In the genomic region with DNA sequence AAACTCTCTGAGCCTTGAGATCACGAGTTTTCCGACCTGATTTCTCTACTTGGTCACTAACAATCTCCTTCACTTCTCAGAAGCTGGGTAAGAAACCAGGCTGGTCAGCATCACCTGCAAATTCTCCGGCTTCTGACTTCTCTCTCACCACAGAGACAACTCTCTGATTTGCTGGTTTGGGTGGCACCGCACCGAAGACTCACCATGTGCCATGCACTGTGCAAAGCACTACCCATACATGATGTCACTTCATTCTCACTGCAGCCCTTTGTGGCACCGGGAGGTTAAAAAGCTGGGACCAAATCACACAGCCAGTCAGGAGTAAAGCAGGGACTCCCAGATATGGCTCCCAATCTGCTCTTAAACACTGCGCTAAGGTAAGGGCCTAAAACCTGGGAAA, we compare ENCODE assay signal across 8 cellular contexts. TPM values are rescaled to one million over a fixed set of nuclear protein-coding genes. Genes with fewer than 3 reads are reported as not detected.
DNase-seq lines count a peak whose midpoint lies in the region; ATAC-seq and FAIRE-seq lines count a peak whose summit lies in the region.

No MANE protein-coding gene starts in this region.

- H3K9me3 ChIP-seq in right cardiac atrium (ENCODE audit: control insufficient read depth, low read length) (peaks cover 2% of the 10 kb centered on the region), small intestine (ENCODE audit: control insufficient read depth, low read depth) (no peaks in the 10 kb centered on the region)

- no peaks in the 10 kb centered on the region for H3K27me3 ChIP-seq in right cardiac atrium (ENCODE audit: control insufficient read depth, insufficient read depth)
- no peaks in the 10 kb centered on the region for H3K27me3 ChIP-seq in small intestine (ENCODE audit: control insufficient read depth in 2 of 2, insufficient read depth in 2 of 2, low read length in 2 of 2)

- H3K9me3 Mint-ChIP-seq in activated CD4-positive, alpha-beta T cell treated with anti-CD3 and anti-CD28 coated beads, Interleukin-2, amount 10 ng/mL, durations not matched to agents 7 days and 5 days = peaks cover 7% of the 10 kb centered on the region
- H3K9me3 Mint-ChIP-seq in T-helper 2 cell treated with Interferon-gamma antibody and Interleukin-4, amounts not matched to agents 5 μg/mL and 100 μg/mL, for 36 hours = peaks cover 5% of the 10 kb centered on the region

- no peak for DNase-seq in activated CD4-positive, alpha-beta T cell treated with anti-CD3 and anti-CD28 coated beads, Interleukin-2, amount 10 ng/mL, durations not matched to agents 7 days and 5 days
- no peak for DNase-seq in activated CD4-positive, alpha-beta T cell treated with anti-CD3 and anti-CD28 coated beads for 1 hour
- no peak for DNase-seq in T-helper 2 cell treated with Interferon-gamma antibody and Interleukin-4, amounts not matched to agents 5 μg/mL and 100 μg/mL, for 36 hours (ENCODE audit: low spot score)
- DNase-seq in right cardiac atrium = no peak
- peak; percentile 15 for DNase-seq in small intestine
- no peak for DNase-seq in NCI-H2171 treated with DMSO at 0.1 percent for 48 hours (lab: John Stamatoyannopoulos, UW)

- H3K36me3 Mint-ChIP-seq in activated CD4-positive, alpha-beta T cell treated with anti-CD3 and anti-CD28 coated beads, Interleukin-2, amount 10 ng/mL, durations not matched to agents 7 days and 5 days (ENCODE audit: low read depth) = no peaks in the 10 kb centered on the region
- no peaks in the 10 kb centered on the region for H3K36me3 Mint-ChIP-seq in T-helper 2 cell treated with Interferon-gamma antibody and Interleukin-4, amounts not matched to agents 5 μg/mL and 100 μg/mL, for 36 hours (ENCODE audit: low read depth)

- H3K36me3 ChIP-seq in small intestine (ENCODE audit: control insufficient read depth in 2 of 2, insufficient read depth in 2 of 2, low read length in 2 of 2) = no peaks in the 10 kb centered on the region

- peaks cover 33% of the 10 kb centered on the region for H3K4me1 Mint-ChIP-seq in activated CD4-positive, alpha-beta T cell treated with anti-CD3 and anti-CD28 coated beads, Interleukin-2, amount 10 ng/mL, durations not matched to agents 7 days and 5 days
- peaks cover 22% of the 10 kb centered on the region for H3K4me1 Mint-ChIP-seq in T-helper 2 cell treated with Interferon-gamma antibody and Interleukin-4, amounts not matched to agents 5 μg/mL and 100 μg/mL, for 36 hours (ENCODE audit: low read depth)

- ATAC-seq in right cardiac atrium (peak in 1 of 2 donors; percentile 5), HG02884 (IDR thresholded peaks at IDR 0.05; ENCODE audit: unreplicated experiment) (no peak), GM21515 (IDR thresholded peaks at IDR 0.05; ENCODE audit: unreplicated experiment) (no peak)

- H3K4me3 Mint-ChIP-seq in activated CD4-positive, alpha-beta T cell treated with anti-CD3 and anti-CD28 coated beads, Interleukin-2, amount 10 ng/mL, durations not matched to agents 7 days and 5 days = peak overlapping the region; percentile 84
- H3K4me3 Mint-ChIP-seq in T-helper 2 cell treated with Interferon-gamma antibody and Interleukin-4, amounts not matched to agents 5 μg/mL and 100 μg/mL, for 36 hours = peak overlapping the region; percentile 95

- intact Hi-C loops in right cardiac atrium (cut with DNase I) = loop anchor here in 1 of 4 donors (10.0 kb wide), 1 partner anchor 554 kb away; a partner anchor contains a TSS

- no peak for FAIRE-seq in small intestine (lab: Jason Lieb, UNC)

- peak overlapping the region; percentile 99 for H3K4me3 ChIP-seq in right cardiac atrium (ENCODE audit: low read length)
- H3K4me3 ChIP-seq in small intestine (ENCODE audit: low read depth in 1 of 2, low read length in 2 of 2) = peak overlapping the region; percentile 81 to 92

- peaks cover 5% of the 10 kb centered on the region for H3K27me3 Mint-ChIP-seq in activated CD4-positive, alpha-beta T cell treated with anti-CD3 and anti-CD28 coated beads, Interleukin-2, amount 10 ng/mL, durations not matched to agents 7 days and 5 days
- H3K27me3 Mint-ChIP-seq in T-helper 2 cell treated with Interferon-gamma antibody and Interleukin-4, amounts not matched to agents 5 μg/mL and 100 μg/mL, for 36 hours (ENCODE audit: low read depth) = no peaks in the 10 kb centered on the region

- H3K27ac Mint-ChIP-seq in activated CD4-positive, alpha-beta T cell treated with anti-CD3 and anti-CD28 coated beads, Interleukin-2, amount 10 ng/mL, durations not matched to agents 7 days and 5 days = peak overlapping the region; percentile 92
- peak overlapping the region; percentile 93 for H3K27ac Mint-ChIP-seq in T-helper 2 cell treated with Interferon-gamma antibody and Interleukin-4, amounts not matched to agents 5 μg/mL and 100 μg/mL, for 36 hours

- CTCF ChIA-PET in activated CD4-positive, alpha-beta T cell treated with anti-CD3 and anti-CD28 coated beads, Interleukin-2, amount 10 ng/mL, durations not matched to agents 7 days and 5 days (lab: Charles Lee) = interaction anchor here (1.8 kb wide), 1 partner anchor 9 kb away, joined by 6 read pairs; no protein-coding TSS in a partner anchor

- 18% methylated on average over 7 of the region's 7 CpGs for WGBS in right cardiac atrium
- WGBS in small intestine, 3 donors = 5 to 10% (median 8%) methylated on average over 7 of the region's 7 CpGs

- POLR2A ChIA-PET in activated CD4-positive, alpha-beta T cell treated with anti-CD3 and anti-CD28 coated beads, Interleukin-2, amount 10 ng/mL, durations not matched to agents 7 days and 5 days (lab: Charles Lee) = no interaction called here

- peaks cover 4% of the 10 kb centered on the region for H3K4me1 ChIP-seq in right cardiac atrium (ENCODE audit: control insufficient read depth, insufficient read depth, low read length)
- H3K4me1 ChIP-seq in small intestine (ENCODE audit: control insufficient read depth in 2 of 2, insufficient read depth in 1 of 2, low read depth in 1 of 2, low read length in 1 of 2) = peaks cover 4 to 5% of the 10 kb centered on the region in 2 donors

- no peak overlapping the region for H3K27ac ChIP-seq in right cardiac atrium (ENCODE audit: low read length)
- H3K27ac ChIP-seq in small intestine (ENCODE audit: low read depth in 1 of 2, low read length in 1 of 2) = peak overlapping the region; percentile 49 to 71

RNA-seq across cellular contexts. Expression of a gene that starts 0.7 kb away (rescaled TPM):
- total RNA-seq in activated CD4-positive, alpha-beta T cell treated with anti-CD3 and anti-CD28 coated beads, Interleukin-2, amount 10 ng/mL, durations not matched to agents 7 days and 5 days = 10 to 100 TPM; 35.9 to 37.1 TPM
- total RNA-seq in right cardiac atrium = 10 to 100 TPM; 18.2 to 24.2 (median 23.0) TPM
- 27.4 TPM for polyA plus RNA-seq in right cardiac atrium
- 10 to 100 TPM; 26.6 to 32.9 (median 31.1) TPM for polyA plus RNA-seq in small intestine
